ENCODE assay signal across 10 cellular contexts in the genomic region with DNA sequence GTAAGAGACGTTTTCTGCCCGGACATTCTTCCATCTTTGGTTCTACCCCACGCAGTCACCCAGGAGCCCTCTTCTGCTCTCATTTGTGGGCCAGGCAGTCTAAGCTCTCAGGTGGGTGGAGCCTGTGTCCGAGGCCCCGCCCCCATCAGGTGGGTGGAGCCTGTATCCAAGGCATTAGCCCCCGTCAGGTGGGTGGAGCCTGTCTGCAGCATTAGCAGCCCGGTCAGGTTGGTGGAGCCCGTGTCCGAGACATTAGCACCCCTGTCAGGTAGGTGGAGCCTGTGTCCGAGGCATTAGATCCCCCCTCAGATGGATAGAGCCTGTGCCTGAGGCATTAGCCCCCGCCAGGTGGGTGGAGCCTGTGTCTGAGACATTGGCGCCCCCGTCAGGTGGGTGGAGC. TPM values are rescaled to one million over a fixed set of nuclear protein-coding genes. Genes with fewer than 3 reads are reported as not detected.
DNase-seq lines count a peak whose midpoint lies in the region; ATAC-seq, FAIRE-seq and TF ChIP-seq lines count a peak whose summit lies in the region.
"Had no signal": no experiment of that assay in that cellular context is flagged by ENCODE, and none has a peak within 500 bp of the region (broad histone marks: within the 10 kb centered on the region; RNA-seq: fewer than 3 reads in every experiment).

No MANE protein-coding gene starts in this region.

- no peak overlapping the region for H2AFZ ChIP-seq in HepG2 (ENCODE audit: low read length)

- WGBS in lower leg skin, 2 donors, result 81 to 83% methylated on average over 9 of the region's 13 CpGs
- 28% methylated on average over 6 of the region's 13 CpGs for WGBS in HepG2 (ENCODE audit: low lambda C conversion rate)

- H3K27me3 Mint-ChIP-seq in activated naive CD4-positive, alpha-beta T cell treated with anti-CD3 and anti-CD28 coated beads for 36 hours (ENCODE audit: low read depth), result no peaks in the 10 kb centered on the region

- no peaks in the 10 kb centered on the region for H3K36me3 ChIP-seq in HepG2 (replicated peaks in 1 of 2; ENCODE audit: control insufficient read depth in 1 of 2, insufficient read depth in 2 of 2, low read length in 2 of 2)

- peak overlapping the region; percentile 9 for H3K27ac Mint-ChIP-seq in activated naive CD4-positive, alpha-beta T cell treated with anti-CD3 and anti-CD28 coated beads for 36 hours

- TF ChIP-seq CTCF in lower leg skin (IDR thresholded peaks at IDR 0.05) (no peak), HepG2 (CRISPR knock-in tag; IDR thresholded peaks at IDR 0.05) (no peak)

- H3K36me3 Mint-ChIP-seq in activated naive CD4-positive, alpha-beta T cell treated with anti-CD3 and anti-CD28 coated beads for 36 hours (ENCODE audit: low read depth), result peaks cover 22% of the 10 kb centered on the region

- no peak for TF ChIP-seq RAD21 in HepG2 (CRISPR knock-in tag; IDR thresholded peaks at IDR 0.05)

- ATAC-seq in GM18502 (IDR thresholded peaks at IDR 0.05; ENCODE audit: poor library complexity, unreplicated experiment), result no peak
- ATAC-seq in HepG2, result no peak
- ATAC-seq: left colon had no signal

- H3K27ac ChIP-seq in HepG2 (ENCODE audit: extremely low read length, insufficient read depth, low read length), result no peak overlapping the region

- no peaks in the 10 kb centered on the region for H3K9me3 ChIP-seq in HepG2 (ENCODE audit: low read length)

- TF ChIP-seq POLR2A in lower leg skin (IDR thresholded peaks at IDR 0.05) (no peak), HepG2 (IDR thresholded peaks at IDR 0.05; ENCODE audit: insufficient read depth in 1 of 2, low read depth in 2 of 2, low read length in 2 of 2) (no peak)

- in situ Hi-C loops in HepG2 (cut with HindIII; ENCODE audit: extremely low pct_ligation_motif_present, low pct_unique_long_range_greater_than_20kb), result no loop called here

- no peak overlapping the region; the same call in 1 of the 2 replicates for H3K4me2 ChIP-seq in HepG2 (ENCODE audit: low read depth, low read length)

- no peak overlapping the region for H3K4me3 Mint-ChIP-seq in activated naive CD4-positive, alpha-beta T cell treated with anti-CD3 and anti-CD28 coated beads for 36 hours

- POLR2A ChIA-PET in HepG2 (lab: Yijun Ruan, JAX), result no interaction called here

- H3K79me2 ChIP-seq in HepG2 (ENCODE audit: insufficient read depth, low read length), result no peaks in the 10 kb centered on the region

- H3K9ac ChIP-seq in HepG2 (ENCODE audit: insufficient read depth, low read depth, low read length), result no peak overlapping the region

- H3K9me3 Mint-ChIP-seq in activated naive CD4-positive, alpha-beta T cell treated with anti-CD3 and anti-CD28 coated beads for 36 hours, result no peaks in the 10 kb centered on the region

- DNase-seq in GM19239 (ENCODE audit: insufficient read length, low spot score) (peak; percentile 57), SHP77 treated with DMSO at 0.1 percent for 48 hours (lab: John Stamatoyannopoulos, UW) (peak; percentile 76), lower leg skin (ENCODE audit: low spot score in 2 of 2) (no peak), HepG2 (ENCODE audit: low spot score) (no peak), head of caudate nucleus (no peak)
- DNase-seq in activated naive CD4-positive, alpha-beta T cell treated with anti-CD3 and anti-CD28 coated beads for 36 hours, result peak; percentile 44
- DNase-seq in stimulated activated CD4-positive, alpha-beta T cell treated with anti-CD3 and anti-CD28 coated beads, Interleukin-2, amount 100 ng/mL, for 48 hours, result peak; percentile 40 to 49
- DNase-seq: left colon, NCI-H1105 had no signal

- H3K4me3 ChIP-seq in lower leg skin (ENCODE audit: low read depth, poor library complexity, severe bottlenecking), result no peak overlapping the region
- H3K4me3 ChIP-seq in HepG2 (replicated peaks in 1 of 3; ENCODE audit: insufficient read depth in 1 of 3, low read depth in 2 of 3, low read length in 3 of 3), result no peak overlapping the region; a peak in 1 of 6 replicates

- intact Hi-C loops in activated naive CD4-positive, alpha-beta T cell treated with anti-CD3 and anti-CD28 coated beads for 36 hours (cut with micrococcal nuclease), result loop anchor here (5.0 kb wide), 1 partner anchor 208 kb away; no protein-coding TSS in a partner anchor
- intact Hi-C loops in lower leg skin (cut with DNase I; ENCODE audit: low total_unique reads), result no loop called here
- intact Hi-C loops in HepG2 (cut with micrococcal nuclease; ENCODE audit: unreplicated experiment), result no loop called here
- intact Hi-C loops in head of caudate nucleus (cut with DNase I), result no loop called here

- H4K20me1 ChIP-seq in HepG2 (ENCODE audit: insufficient read depth, low read length), result no peaks in the 10 kb centered on the region

- FAIRE-seq in GM19239 (lab: Jason Lieb, UNC) (no peak), HepG2 (lab: Jason Lieb, UNC) (no peak)

- H3K27me3 ChIP-seq in HepG2 (ENCODE audit: control insufficient read depth in 1 of 2, insufficient read depth in 2 of 2, low read length in 2 of 2), result peaks cover 6 to 65% of the 10 kb centered on the region in 2 experiments

- CTCF ChIA-PET in activated naive CD4-positive, alpha-beta T cell treated with anti-CD3 and anti-CD28 coated beads for 36 hours (lab: Charles Lee), result no interaction called here
- CTCF ChIA-PET in HepG2 (lab: Yijun Ruan, JAX; ENCODE audit: low intra/inter-chr PET ratio, low total read pairs), result no interaction called here

- no peak for TF ChIP-seq EP300 in HepG2 (IDR thresholded peaks at IDR 0.05; ENCODE audit: low read depth in 2 of 2, low read length in 2 of 2)
- no peak for TF ChIP-seq EP300 in HepG2 (CRISPR knock-in tag; IDR thresholded peaks at IDR 0.05; ENCODE audit: borderline replicate concordance)

- peaks cover 4% of the 10 kb centered on the region for H3K4me1 Mint-ChIP-seq in activated naive CD4-positive, alpha-beta T cell treated with anti-CD3 and anti-CD28 coated beads for 36 hours (ENCODE audit: low read depth)

- H3K4me1 ChIP-seq in HepG2 (ENCODE audit: insufficient read depth, low read length), result no peaks in the 10 kb centered on the region

- no TSS peak for BruUV-seq in HepG2 (replicated peaks; lab: Mats Ljungman, UMichigan)

TF ChIP-seq in HepG2, 621 proteins besides CTCF, POLR2A, EP300 and RAD21 (continues in another document):
- TF ChIP-seq MTF1 (CRISPR knock-in tag; IDR thresholded peaks at IDR 0.05), result no peak
- TF ChIP-seq AHR (CRISPR knock-in tag; IDR thresholded peaks at IDR 0.05), result no peak
- TF ChIP-seq ZNF639 (CRISPR knock-in tag; conservative IDR thresholded peaks at IDR 0.05), result no peak
- TF ChIP-seq ZNF652 (CRISPR knock-in tag; IDR thresholded peaks at IDR 0.05; ENCODE audit: borderline replicate concordance, low read depth), result no peak
- TF ChIP-seq SALL2 (CRISPR knock-in tag; IDR thresholded peaks at IDR 0.05), result no peak
- TF ChIP-seq ZNF333 (CRISPR knock-in tag; IDR thresholded peaks at IDR 0.05; ENCODE audit: borderline replicate concordance), result no peak
- TF ChIP-seq ZNF703 (CRISPR knock-in tag; IDR thresholded peaks at IDR 0.05; ENCODE audit: borderline replicate concordance), result no peak
- no peak for TF ChIP-seq NFIC (IDR thresholded peaks at IDR 0.05; ENCODE audit: low read length)
- no peak for TF ChIP-seq ZNF788 (CRISPR knock-in tag; IDR thresholded peaks at IDR 0.05; ENCODE audit: borderline replicate concordance)
- no peak for TF ChIP-seq ZNF496 (CRISPR knock-in tag; IDR thresholded peaks at IDR 0.05; ENCODE audit: insufficient replicate concordance)

RNA-seq across cellular contexts. Expression of gene C13orf46, which starts 45.5 kb away (rescaled TPM):
- 1 to 10 TPM; 1.7 to 1.8 TPM for total RNA-seq in activated naive CD4-positive, alpha-beta T cell treated with anti-CD3 and anti-CD28 coated beads for 36 hours
- total RNA-seq in lower leg skin, result 1 to 10 TPM in 1 of 4 donors, under 1 TPM in 2, not detected in 1; 0.13 to 1.4 (median 0.13) TPM
- not detected in 2 replicates for total RNA-seq in HepG2 (2016; rRNA removed; fragmentation: Illumina TruSeq; extraction: Trizol)
- not detected in 2 replicates for total RNA-seq in HepG2 (2016; cell fraction: cytosol; rRNA removed; fragmentation: Illumina TruSeq; extraction: Trizol; ENCODE audit: low read depth)
- not detected in 2 replicates for total RNA-seq in HepG2 (2016; cell fraction: insoluble cytoplasmic fraction; rRNA removed; fragmentation: Illumina TruSeq; extraction: Trizol)
- not detected in 2 replicates for total RNA-seq in HepG2 (2016; cell fraction: membrane; rRNA removed; fragmentation: Illumina TruSeq; extraction: Trizol)
- not detected in 2 replicates for total RNA-seq in HepG2 (2016; cell fraction: nucleus; rRNA removed; fragmentation: Illumina TruSeq; extraction: Trizol)
- polyA plus RNA-seq in HepG2 (2011; rRNA removed), result 0.01 TPM in 1 of 2 replicates, not detected in the other
- not detected in 2 replicates for polyA plus RNA-seq in HepG2 (2011; cell fraction: cytosol; rRNA removed)
- polyA plus RNA-seq in HepG2 (2011; cell fraction: nucleus; rRNA removed), result 0.03 TPM in 1 of 2 replicates, not detected in the other
- polyA plus RNA-seq in HepG2 (2012), result not detected in 2 replicates
- not detected in 2 replicates for polyA plus RNA-seq in HepG2 (2016; cell fraction: cytosol; fragmentation: Illumina TruSeq; extraction: Trizol; ENCODE audit: low read depth)
- not detected in 2 replicates for polyA plus RNA-seq in HepG2 (2016; cell fraction: insoluble cytoplasmic fraction; fragmentation: Illumina TruSeq; extraction: Trizol; ENCODE audit: low read depth)
- polyA plus RNA-seq in HepG2 (2016; cell fraction: membrane; fragmentation: Illumina TruSeq; extraction: Trizol; ENCODE audit: low read depth), result not detected in 2 replicates
- not detected in 2 replicates for polyA plus RNA-seq in HepG2 (2016; cell fraction: nucleus; fragmentation: Illumina TruSeq; extraction: Trizol; ENCODE audit: insufficient read depth, low read depth)
- 1.9 TPM in 1 of 2 replicates, not detected in the other for polyA minus RNA-seq in HepG2 (2011; rRNA and poly(A)+ RNA removed; ENCODE audit: low replicate concordance)
- not detected in 2 replicates for polyA minus RNA-seq in HepG2 (2011; cell fraction: cytosol; rRNA and poly(A)+ RNA removed)
- polyA minus RNA-seq in HepG2 (2011; cell fraction: nucleus; rRNA and poly(A)+ RNA removed), result 0.13 TPM in 1 of 2 replicates, not detected in the other

Comparison
In these comparisons a context has a peak if more than half of its experiments do, and no peak if none do; other contexts are left out.
1. DNase-seq: peak in GM19239 (single experiment), SHP77 treated with DMSO at 0.1 percent for 48 hours (single experiment), activated naive CD4-positive, alpha-beta T cell treated with anti-CD3 and anti-CD28 coated beads for 36 hours (single experiment) and stimulated activated CD4-positive, alpha-beta T cell treated with anti-CD3 and anti-CD28 coated beads, Interleukin-2, amount 100 ng/mL, for 48 hours (2 of 2); none in lower leg skin (0 of 2), HepG2 (single experiment) and head of caudate nucleus (0 of 42).